In the genomic region with DNA sequence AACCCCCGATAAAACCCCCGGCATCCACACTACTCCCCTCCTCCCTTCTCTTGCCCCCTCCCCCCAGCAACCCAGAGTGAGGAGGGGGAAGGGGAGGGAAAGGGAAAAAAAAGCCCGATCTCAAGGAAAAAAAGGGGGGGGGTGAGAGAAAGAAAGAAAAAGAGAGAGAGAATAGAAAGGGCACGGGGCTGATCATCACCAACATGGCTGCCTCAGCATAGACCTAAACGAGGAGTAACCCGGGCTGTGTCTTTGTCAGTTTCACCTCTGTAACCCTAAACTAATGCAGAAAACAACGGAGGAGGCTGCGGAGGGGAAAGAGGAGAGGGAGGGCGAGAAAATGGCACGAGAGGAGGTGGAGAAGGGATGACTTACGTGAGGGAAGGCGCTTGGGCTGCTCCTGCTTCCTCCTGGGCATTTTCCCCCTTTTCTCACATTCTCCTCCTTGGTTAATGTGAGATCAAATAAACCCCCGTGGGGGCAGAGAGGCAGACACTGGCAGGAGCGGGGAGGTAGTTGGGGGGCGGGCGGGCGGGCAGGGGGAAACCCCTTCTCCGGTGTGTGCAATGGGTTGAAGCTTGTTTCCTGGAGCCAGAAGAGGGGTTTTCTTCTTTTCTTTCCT, we compare ENCODE assay signal across 8 cellular contexts. TPM values are rescaled to one million over a fixed set of nuclear protein-coding genes. Genes with fewer than 3 reads are reported as not detected.
DNase-seq lines count a peak whose midpoint lies in the region; ATAC-seq and TF ChIP-seq lines count a peak whose summit lies in the region.

No MANE protein-coding gene starts in this region.

- TF ChIP-seq CTCF in fibroblast of pulmonary artery (IDR thresholded peaks at IDR 0.05; ENCODE audit: low read length, missing control alignments) (no peak), upper lobe of left lung (IDR thresholded peaks at IDR 0.05) (no peak)

- TF ChIP-seq POLR2A in upper lobe of left lung (IDR thresholded peaks at IDR 0.05), result no peak

- H3K27ac ChIP-seq in upper lobe of left lung, result peak overlapping the region; percentile 88 to 95 (median 92)

- H3K9me3 ChIP-seq in neuron (ENCODE audit: low read length) (no peaks in the 10 kb centered on the region), upper lobe of left lung (no peaks in the 10 kb centered on the region)

- H3K4me1 ChIP-seq in neuron (ENCODE audit: insufficient read depth, low read length), result peaks cover 38% of the 10 kb centered on the region
- H3K4me1 ChIP-seq in upper lobe of left lung, result peaks cover 3 to 15% (median 7%) of the 10 kb centered on the region in 4 donors

- no peak for TF ChIP-seq EP300 in upper lobe of left lung (IDR thresholded peaks at IDR 0.05)

- H2AFZ ChIP-seq in neuron (ENCODE audit: low read depth, low read length), result no peak overlapping the region

- H3K36me3 ChIP-seq in neuron (ENCODE audit: insufficient read depth, low read length), result no peaks in the 10 kb centered on the region
- no peaks in the 10 kb centered on the region for H3K36me3 ChIP-seq in upper lobe of left lung

- peak; percentile 15 for ATAC-seq in GM19452 (IDR thresholded peaks at IDR 0.05; ENCODE audit: unreplicated experiment)
- ATAC-seq in upper lobe of left lung (ENCODE audit: low FRiP score in 2 of 2), result peak in 1 of 2 donors; percentile 47

- H3K27me3 ChIP-seq in neuron (ENCODE audit: insufficient read depth, low read length) (no peaks in the 10 kb centered on the region), upper lobe of left lung (no peaks in the 10 kb centered on the region)

- DNase-seq in AG20443 (ENCODE audit: low spot score) (peak; percentile 44), NCI-H748 (lab: John Stamatoyannopoulos, UW; ENCODE audit: unreplicated experiment) (peak; percentile 58), fibroblast of pulmonary artery (ENCODE audit: low read depth) (peak; percentile 38), upper lobe of left lung (peak in 1 of 2 donors; percentile 9), NCI-H774 (lab: John Stamatoyannopoulos, UW) (no peak)
- peak; percentile 62 for DNase-seq in activated T-cell treated with anti-CD3 and anti-CD28 coated beads, Interleukin-2, amount 50 U/mL, for 48 hours

- H3K4me3 ChIP-seq in fibroblast of pulmonary artery (replicated peaks; ENCODE audit: low read depth, low read length), result peak overlapping the region; percentile 92
- H3K4me3 ChIP-seq in neuron (ENCODE audit: low read length), result peak overlapping the region; percentile 99
- H3K4me3 ChIP-seq in upper lobe of left lung, result peak overlapping the region; percentile 30 to 91 (median 70)

- WGBS in upper lobe of left lung, 2 donors, result 0% methylated on average over 15 to 18 of the region's 18 CpGs

RNA-seq across cellular contexts. Expression of a gene that starts 0.5 kb away (rescaled TPM):
- 10 to 100 TPM in 5 of 6 donors, 1 to 10 TPM in 1; 8.1 to 68.1 (median 18.3) TPM for total RNA-seq in upper lobe of left lung
